2 cellular contexts compared by ENCODE assay signal in the genomic region with DNA sequence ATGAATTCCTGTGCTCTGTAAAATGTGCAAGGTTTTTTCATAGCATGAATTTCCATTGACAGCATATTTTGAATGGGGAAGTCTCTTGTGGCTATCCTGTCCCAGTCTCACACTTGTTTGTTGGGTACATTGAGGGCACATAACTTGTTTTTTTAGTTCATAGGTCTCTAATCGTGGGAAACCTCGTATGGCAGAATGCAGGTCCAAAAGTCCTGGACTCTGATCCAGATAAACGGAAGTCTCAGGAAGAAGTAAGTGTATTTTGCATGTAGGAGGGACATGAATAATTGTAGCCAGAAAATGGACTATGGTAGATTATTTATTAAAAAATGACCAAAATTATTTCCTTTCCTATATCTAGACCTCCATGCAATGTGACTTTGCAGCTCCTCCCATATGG.
TF ChIP-seq lines count a peak whose summit lies in the region.

No MANE protein-coding gene starts in this region.

TF ChIP-seq in liver, 16 proteins besides CTCF, POLR2A, EP300 and RAD21 (continued from another document):
- TF ChIP-seq, protein P1, sequence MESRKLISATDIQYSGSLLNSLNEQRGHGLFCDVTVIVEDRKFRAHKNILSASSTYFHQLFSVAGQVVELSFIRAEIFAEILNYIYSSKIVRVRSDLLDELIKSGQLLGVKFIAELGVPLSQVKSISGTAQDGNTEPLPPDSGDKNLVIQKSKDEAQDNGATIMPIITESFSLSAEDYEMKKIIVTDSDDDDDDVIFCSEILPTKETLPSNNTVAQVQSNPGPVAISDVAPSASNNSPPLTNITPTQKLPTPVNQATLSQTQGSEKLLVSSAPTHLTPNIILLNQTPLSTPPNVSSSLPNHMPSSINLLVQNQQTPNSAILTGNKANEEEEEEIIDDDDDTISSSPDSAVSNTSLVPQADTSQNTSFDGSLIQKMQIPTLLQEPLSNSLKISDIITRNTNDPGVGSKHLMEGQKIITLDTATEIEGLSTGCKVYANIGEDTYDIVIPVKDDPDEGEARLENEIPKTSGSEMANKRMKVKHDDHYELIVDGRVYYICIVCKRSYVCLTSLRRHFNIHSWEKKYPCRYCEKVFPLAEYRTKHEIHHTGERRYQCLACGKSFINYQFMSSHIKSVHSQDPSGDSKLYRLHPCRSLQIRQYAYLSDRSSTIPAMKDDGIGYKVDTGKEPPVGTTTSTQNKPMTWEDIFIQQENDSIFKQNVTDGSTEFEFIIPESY (IDR thresholded peaks at IDR 0.05): no peak
- TF ChIP-seq FOXA2 (IDR thresholded peaks at IDR 0.05) (no peak), JUND (IDR thresholded peaks at IDR 0.05) (no peak)

TF ChIP-seq in HepG2, 621 proteins besides CTCF, POLR2A, EP300 and RAD21 (continued from another document):
- TF ChIP-seq, protein P2, sequence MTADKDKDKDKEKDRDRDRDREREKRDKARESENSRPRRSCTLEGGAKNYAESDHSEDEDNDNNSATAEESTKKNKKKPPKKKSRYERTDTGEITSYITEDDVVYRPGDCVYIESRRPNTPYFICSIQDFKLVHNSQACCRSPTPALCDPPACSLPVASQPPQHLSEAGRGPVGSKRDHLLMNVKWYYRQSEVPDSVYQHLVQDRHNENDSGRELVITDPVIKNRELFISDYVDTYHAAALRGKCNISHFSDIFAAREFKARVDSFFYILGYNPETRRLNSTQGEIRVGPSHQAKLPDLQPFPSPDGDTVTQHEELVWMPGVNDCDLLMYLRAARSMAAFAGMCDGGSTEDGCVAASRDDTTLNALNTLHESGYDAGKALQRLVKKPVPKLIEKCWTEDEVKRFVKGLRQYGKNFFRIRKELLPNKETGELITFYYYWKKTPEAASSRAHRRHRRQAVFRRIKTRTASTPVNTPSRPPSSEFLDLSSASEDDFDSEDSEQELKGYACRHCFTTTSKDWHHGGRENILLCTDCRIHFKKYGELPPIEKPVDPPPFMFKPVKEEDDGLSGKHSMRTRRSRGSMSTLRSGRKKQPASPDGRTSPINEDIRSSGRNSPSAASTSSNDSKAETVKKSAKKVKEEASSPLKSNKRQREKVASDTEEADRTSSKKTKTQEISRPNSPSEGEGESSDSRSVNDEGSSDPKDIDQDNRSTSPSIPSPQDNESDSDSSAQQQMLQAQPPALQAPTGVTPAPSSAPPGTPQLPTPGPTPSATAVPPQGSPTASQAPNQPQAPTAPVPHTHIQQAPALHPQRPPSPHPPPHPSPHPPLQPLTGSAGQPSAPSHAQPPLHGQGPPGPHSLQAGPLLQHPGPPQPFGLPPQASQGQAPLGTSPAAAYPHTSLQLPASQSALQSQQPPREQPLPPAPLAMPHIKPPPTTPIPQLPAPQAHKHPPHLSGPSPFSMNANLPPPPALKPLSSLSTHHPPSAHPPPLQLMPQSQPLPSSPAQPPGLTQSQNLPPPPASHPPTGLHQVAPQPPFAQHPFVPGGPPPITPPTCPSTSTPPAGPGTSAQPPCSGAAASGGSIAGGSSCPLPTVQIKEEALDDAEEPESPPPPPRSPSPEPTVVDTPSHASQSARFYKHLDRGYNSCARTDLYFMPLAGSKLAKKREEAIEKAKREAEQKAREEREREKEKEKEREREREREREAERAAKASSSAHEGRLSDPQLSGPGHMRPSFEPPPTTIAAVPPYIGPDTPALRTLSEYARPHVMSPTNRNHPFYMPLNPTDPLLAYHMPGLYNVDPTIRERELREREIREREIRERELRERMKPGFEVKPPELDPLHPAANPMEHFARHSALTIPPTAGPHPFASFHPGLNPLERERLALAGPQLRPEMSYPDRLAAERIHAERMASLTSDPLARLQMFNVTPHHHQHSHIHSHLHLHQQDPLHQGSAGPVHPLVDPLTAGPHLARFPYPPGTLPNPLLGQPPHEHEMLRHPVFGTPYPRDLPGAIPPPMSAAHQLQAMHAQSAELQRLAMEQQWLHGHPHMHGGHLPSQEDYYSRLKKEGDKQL (CRISPR knock-in tag; IDR thresholded peaks at IDR 0.05; ENCODE audit: low read depth): no peak
- TF ChIP-seq, protein P3, sequence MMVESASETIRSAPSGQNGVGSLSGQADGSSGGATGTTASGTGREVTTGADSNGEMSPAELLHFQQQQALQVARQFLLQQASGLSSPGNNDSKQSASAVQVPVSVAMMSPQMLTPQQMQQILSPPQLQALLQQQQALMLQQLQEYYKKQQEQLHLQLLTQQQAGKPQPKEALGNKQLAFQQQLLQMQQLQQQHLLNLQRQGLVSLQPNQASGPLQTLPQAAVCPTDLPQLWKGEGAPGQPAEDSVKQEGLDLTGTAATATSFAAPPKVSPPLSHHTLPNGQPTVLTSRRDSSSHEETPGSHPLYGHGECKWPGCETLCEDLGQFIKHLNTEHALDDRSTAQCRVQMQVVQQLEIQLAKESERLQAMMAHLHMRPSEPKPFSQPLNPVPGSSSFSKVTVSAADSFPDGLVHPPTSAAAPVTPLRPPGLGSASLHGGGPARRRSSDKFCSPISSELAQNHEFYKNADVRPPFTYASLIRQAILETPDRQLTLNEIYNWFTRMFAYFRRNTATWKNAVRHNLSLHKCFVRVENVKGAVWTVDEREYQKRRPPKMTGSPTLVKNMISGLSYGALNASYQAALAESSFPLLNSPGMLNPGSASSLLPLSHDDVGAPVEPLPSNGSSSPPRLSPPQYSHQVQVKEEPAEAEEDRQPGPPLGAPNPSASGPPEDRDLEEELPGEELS (CRISPR knock-in tag; IDR thresholded peaks at IDR 0.05): no peak
- no peak for TF ChIP-seq CREM (IDR thresholded peaks at IDR 0.05)
- no peak for TF ChIP-seq CREM (CRISPR knock-in tag; IDR thresholded peaks at IDR 0.05)
- TF ChIP-seq CREB1 (IDR thresholded peaks at IDR 0.05): no peak
- no peak for TF ChIP-seq CREB1 (CRISPR knock-in tag; IDR thresholded peaks at IDR 0.05)
- TF ChIP-seq ZNF17 (CRISPR knock-in tag; IDR thresholded peaks at IDR 0.05): no peak
